ENCODE assay signal across 12 cellular contexts in the genomic region with DNA sequence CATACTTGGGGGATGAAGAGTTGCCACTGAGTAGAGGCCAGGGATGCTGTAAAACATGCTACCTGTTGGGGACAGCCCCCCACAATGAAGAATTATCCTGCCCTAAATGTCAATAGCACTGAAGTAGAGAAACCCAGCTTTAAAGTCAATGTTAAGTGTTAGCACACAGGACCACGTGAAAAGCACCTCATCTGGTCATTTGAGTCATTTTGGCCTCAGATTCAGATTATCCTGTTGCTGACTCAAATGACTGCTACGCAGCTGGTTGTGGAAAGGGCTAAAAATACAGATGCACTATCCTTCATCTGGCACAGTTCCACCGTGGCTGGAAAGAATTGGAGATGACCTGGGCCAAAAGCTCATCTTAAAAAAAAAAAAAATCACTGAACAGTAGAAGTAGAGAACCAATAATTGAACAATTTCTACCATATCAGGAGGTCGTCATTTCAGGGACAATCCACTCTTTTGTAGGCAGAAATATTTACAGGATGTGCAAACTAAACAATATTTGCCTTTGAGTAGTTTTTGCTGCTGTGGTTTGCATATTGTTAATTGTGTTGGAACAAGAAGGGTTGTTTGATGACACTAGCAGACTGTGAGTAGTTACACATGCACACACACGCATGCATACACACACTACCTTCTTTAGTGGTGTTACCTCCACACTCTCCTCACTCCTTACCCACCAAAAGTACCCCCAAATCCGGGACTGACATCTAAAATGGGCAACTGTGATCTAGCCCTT.
A peak's percentile ranks its signal among the peaks of the same experiment; 100 is the strongest.
DNase-seq lines count a peak whose midpoint lies in the region; ATAC-seq and TF ChIP-seq lines count a peak whose summit lies in the region.
"Had no signal": no experiment of that assay in that cellular context is flagged by ENCODE, and none has a peak within 500 bp of the region (broad histone marks: within the 10 kb centered on the region; RNA-seq: fewer than 3 reads in every experiment).

No MANE protein-coding gene starts in this region.

- no peak overlapping the region for H3K9ac ChIP-seq in SK-N-SH

- no peaks in the 10 kb centered on the region for H3K9me3 ChIP-seq in SK-N-SH

- peak; percentile 91 for DNase-seq in EL
- no peak for DNase-seq in SK-N-SH
- DNase-seq in fibroblast of the conjunctiva (ENCODE audit: low read depth): peak; percentile 77
- peak; percentile 71 for DNase-seq in retinal pigment epithelial cell (ENCODE audit: low read depth)
- no peak for DNase-seq in iPS-NIHi11 (ENCODE audit: low spot score)
- no peak for DNase-seq in amygdala (lab: John Stamatoyannopoulos, UW)
- DNase-seq: DMS153; NCI-H2227 treated with DMSO at 0.1 percent for 48 hours; stimulated activated CD8-positive, alpha-beta memory T cell treated with anti-CD3 and anti-CD28 coated beads, Interleukin-4, amount 100 ng/mL, for 48 hours; T-cell had no signal

- peak in 1 of 2 experiments; percentile 54; a peak in 1 of 4 replicates for TF ChIP-seq EP300 in SK-N-SH (IDR thresholded peaks at IDR 0.05; ENCODE audit: borderline replicate concordance in 1 of 2, low read depth in 1 of 2, low read length in 1 of 2)

- no peaks in the 10 kb centered on the region for H3K27me3 ChIP-seq in SK-N-SH (ENCODE audit: insufficient read depth)

- TF ChIP-seq CTCF in SK-N-SH (IDR thresholded peaks at IDR 0.05) (no peak), retinal pigment epithelial cell (conservative IDR thresholded peaks at IDR 0.05; ENCODE audit: low read depth, low read length) (no peak)

- CTCF ChIA-PET in SK-N-SH (lab: Yijun Ruan, JAX): interaction anchor here (0.5 kb wide), 1 partner anchor 270 kb away, joined by 3 read pairs; no protein-coding TSS in a partner anchor

- H3K27ac ChIP-seq in SK-N-SH (ENCODE audit: low read depth in 2 of 2, low read length in 1 of 2): peak overlapping the region in 1 of 2 experiments; percentile 51; a peak in 2 of 4 replicates

- no peaks in the 10 kb centered on the region for H4K20me1 ChIP-seq in SK-N-SH (ENCODE audit: insufficient read depth)

- WGBS in SK-N-SH (ENCODE audit: low lambda C conversion rate): 38% methylated on average over 6 of the region's 6 CpGs

- no peak for ATAC-seq in HG03457 (IDR thresholded peaks at IDR 0.05; ENCODE audit: unreplicated experiment)
- ATAC-seq in HG03469 (IDR thresholded peaks at IDR 0.05; ENCODE audit: unreplicated experiment): no peak
- ATAC-seq: T-cell had no signal

- no peaks in the 10 kb centered on the region for H3K9me2 ChIP-seq in SK-N-SH

- H3F3A ChIP-seq in SK-N-SH (replicated peaks; ENCODE audit: insufficient read depth): no peaks in the 10 kb centered on the region

- H3K79me2 ChIP-seq in SK-N-SH (ENCODE audit: insufficient read depth): no peaks in the 10 kb centered on the region

- no peak for TF ChIP-seq RAD21 in SK-N-SH (IDR thresholded peaks at IDR 0.05; ENCODE audit: low read length)

- H3K4me2 ChIP-seq in SK-N-SH: no peak overlapping the region

- peaks cover 0 to 4% of the 10 kb centered on the region in 2 experiments; a peak in 2 of 4 replicates for H3K4me1 ChIP-seq in SK-N-SH (ENCODE audit: control insufficient read depth in 1 of 2, insufficient read depth in 2 of 2, low read depth in 1 of 2, low read length in 1 of 2)

- no peaks in the 10 kb centered on the region for H3K36me3 ChIP-seq in SK-N-SH (replicated peaks in 1 of 2; ENCODE audit: control insufficient read depth in 1 of 2, insufficient read depth in 2 of 2, low read length in 1 of 2)

- H3K4me3 ChIP-seq in SK-N-SH (ENCODE audit: low read depth in 2 of 2, low read length in 1 of 2) (no peak overlapping the region), retinal pigment epithelial cell (ENCODE audit: low read length) (no peak overlapping the region)

- H2AFZ ChIP-seq in SK-N-SH (ENCODE audit: low read depth): no peak overlapping the region

- POLR2A ChIA-PET in SK-N-SH (lab: Yijun Ruan, JAX): no interaction called here

TF ChIP-seq in SK-N-SH, 30 proteins besides CTCF, POLR2A, EP300 and RAD21 (continues in another document):
- TF ChIP-seq GATA2 (CRISPR knock-in tag; IDR thresholded peaks at IDR 0.05): no peak
- TF ChIP-seq, protein P1, sequence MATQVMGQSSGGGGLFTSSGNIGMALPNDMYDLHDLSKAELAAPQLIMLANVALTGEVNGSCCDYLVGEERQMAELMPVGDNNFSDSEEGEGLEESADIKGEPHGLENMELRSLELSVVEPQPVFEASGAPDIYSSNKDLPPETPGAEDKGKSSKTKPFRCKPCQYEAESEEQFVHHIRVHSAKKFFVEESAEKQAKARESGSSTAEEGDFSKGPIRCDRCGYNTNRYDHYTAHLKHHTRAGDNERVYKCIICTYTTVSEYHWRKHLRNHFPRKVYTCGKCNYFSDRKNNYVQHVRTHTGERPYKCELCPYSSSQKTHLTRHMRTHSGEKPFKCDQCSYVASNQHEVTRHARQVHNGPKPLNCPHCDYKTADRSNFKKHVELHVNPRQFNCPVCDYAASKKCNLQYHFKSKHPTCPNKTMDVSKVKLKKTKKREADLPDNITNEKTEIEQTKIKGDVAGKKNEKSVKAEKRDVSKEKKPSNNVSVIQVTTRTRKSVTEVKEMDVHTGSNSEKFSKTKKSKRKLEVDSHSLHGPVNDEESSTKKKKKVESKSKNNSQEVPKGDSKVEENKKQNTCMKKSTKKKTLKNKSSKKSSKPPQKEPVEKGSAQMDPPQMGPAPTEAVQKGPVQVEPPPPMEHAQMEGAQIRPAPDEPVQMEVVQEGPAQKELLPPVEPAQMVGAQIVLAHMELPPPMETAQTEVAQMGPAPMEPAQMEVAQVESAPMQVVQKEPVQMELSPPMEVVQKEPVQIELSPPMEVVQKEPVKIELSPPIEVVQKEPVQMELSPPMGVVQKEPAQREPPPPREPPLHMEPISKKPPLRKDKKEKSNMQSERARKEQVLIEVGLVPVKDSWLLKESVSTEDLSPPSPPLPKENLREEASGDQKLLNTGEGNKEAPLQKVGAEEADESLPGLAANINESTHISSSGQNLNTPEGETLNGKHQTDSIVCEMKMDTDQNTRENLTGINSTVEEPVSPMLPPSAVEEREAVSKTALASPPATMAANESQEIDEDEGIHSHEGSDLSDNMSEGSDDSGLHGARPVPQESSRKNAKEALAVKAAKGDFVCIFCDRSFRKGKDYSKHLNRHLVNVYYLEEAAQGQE (IDR thresholded peaks at IDR 0.05; ENCODE audit: low read depth, low read length): no peak
- TF ChIP-seq, protein P2, sequence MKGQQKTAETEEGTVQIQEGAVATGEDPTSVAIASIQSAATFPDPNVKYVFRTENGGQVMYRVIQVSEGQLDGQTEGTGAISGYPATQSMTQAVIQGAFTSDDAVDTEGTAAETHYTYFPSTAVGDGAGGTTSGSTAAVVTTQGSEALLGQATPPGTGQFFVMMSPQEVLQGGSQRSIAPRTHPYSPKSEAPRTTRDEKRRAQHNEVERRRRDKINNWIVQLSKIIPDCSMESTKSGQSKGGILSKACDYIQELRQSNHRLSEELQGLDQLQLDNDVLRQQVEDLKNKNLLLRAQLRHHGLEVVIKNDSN (IDR thresholded peaks at IDR 0.05; ENCODE audit: borderline replicate concordance, low read depth): peak; percentile 62; the same call in 1 of the 2 replicates
- TF ChIP-seq ELF1 (IDR thresholded peaks at IDR 0.05): no peak
- TF ChIP-seq, protein P3, sequence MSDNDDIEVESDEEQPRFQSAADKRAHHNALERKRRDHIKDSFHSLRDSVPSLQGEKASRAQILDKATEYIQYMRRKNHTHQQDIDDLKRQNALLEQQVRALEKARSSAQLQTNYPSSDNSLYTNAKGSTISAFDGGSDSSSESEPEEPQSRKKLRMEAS (IDR thresholded peaks at IDR 0.05; ENCODE audit: low read depth): peak; percentile 89
- TF ChIP-seq RXRA (IDR thresholded peaks at IDR 0.05; ENCODE audit: borderline replicate concordance, low read depth): peak; percentile 57; the same call in 1 of the 2 replicates
- no peak for TF ChIP-seq MXI1 (IDR thresholded peaks at IDR 0.05; ENCODE audit: low read depth, low read length)
- TF ChIP-seq TAF1 (IDR thresholded peaks at IDR 0.05; ENCODE audit: borderline replicate concordance, low read depth, low read length): no peak
- TF ChIP-seq RCOR1 (IDR thresholded peaks at IDR 0.05; ENCODE audit: low read length): no peak
- TF ChIP-seq POLR2AphosphoS5 (IDR thresholded peaks at IDR 0.05; ENCODE audit: low read depth, low read length): peak; percentile 48; the same call in 1 of the 2 replicates
- no peak for TF ChIP-seq SIN3A (IDR thresholded peaks at IDR 0.05; ENCODE audit: borderline replicate concordance, low read depth, low read length)
- TF ChIP-seq, protein P4, sequence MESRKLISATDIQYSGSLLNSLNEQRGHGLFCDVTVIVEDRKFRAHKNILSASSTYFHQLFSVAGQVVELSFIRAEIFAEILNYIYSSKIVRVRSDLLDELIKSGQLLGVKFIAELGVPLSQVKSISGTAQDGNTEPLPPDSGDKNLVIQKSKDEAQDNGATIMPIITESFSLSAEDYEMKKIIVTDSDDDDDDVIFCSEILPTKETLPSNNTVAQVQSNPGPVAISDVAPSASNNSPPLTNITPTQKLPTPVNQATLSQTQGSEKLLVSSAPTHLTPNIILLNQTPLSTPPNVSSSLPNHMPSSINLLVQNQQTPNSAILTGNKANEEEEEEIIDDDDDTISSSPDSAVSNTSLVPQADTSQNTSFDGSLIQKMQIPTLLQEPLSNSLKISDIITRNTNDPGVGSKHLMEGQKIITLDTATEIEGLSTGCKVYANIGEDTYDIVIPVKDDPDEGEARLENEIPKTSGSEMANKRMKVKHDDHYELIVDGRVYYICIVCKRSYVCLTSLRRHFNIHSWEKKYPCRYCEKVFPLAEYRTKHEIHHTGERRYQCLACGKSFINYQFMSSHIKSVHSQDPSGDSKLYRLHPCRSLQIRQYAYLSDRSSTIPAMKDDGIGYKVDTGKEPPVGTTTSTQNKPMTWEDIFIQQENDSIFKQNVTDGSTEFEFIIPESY (IDR thresholded peaks at IDR 0.05; ENCODE audit: borderline replicate concordance, low read depth): no peak
- TF ChIP-seq YY1 (IDR thresholded peaks at IDR 0.05; ENCODE audit: low read depth): no peak
- TF ChIP-seq FOSL2 (IDR thresholded peaks at IDR 0.05; ENCODE audit: borderline replicate concordance, low read depth): peak; percentile 88
- TF ChIP-seq, protein P5, sequence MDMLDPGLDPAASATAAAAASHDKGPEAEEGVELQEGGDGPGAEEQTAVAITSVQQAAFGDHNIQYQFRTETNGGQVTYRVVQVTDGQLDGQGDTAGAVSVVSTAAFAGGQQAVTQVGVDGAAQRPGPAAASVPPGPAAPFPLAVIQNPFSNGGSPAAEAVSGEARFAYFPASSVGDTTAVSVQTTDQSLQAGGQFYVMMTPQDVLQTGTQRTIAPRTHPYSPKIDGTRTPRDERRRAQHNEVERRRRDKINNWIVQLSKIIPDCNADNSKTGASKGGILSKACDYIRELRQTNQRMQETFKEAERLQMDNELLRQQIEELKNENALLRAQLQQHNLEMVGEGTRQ (IDR thresholded peaks at IDR 0.05; ENCODE audit: borderline replicate concordance, low read depth, low read length): no peak
- no peak for TF ChIP-seq RFX5 (IDR thresholded peaks at IDR 0.05; ENCODE audit: low read length)
- no peak for TF ChIP-seq FOXJ3 (CRISPR knock-in tag; IDR thresholded peaks at IDR 0.05)
- no peak for TF ChIP-seq TEAD4 (IDR thresholded peaks at IDR 0.05; ENCODE audit: borderline replicate concordance, insufficient read depth)
- TF ChIP-seq NFIC (IDR thresholded peaks at IDR 0.05; ENCODE audit: borderline replicate concordance): peak; percentile 92

Comparison
In these comparisons a context has a peak if more than half of its experiments do, and no peak if none do; other contexts are left out.
1. DNase-seq: peak in EL (single experiment), fibroblast of the conjunctiva (single experiment) and retinal pigment epithelial cell (single experiment); none in SK-N-SH (single experiment), iPS-NIHi11 (single experiment) and amygdala (0 of 56).